ENCODE assay signal across 8 cellular contexts in the genomic region with DNA sequence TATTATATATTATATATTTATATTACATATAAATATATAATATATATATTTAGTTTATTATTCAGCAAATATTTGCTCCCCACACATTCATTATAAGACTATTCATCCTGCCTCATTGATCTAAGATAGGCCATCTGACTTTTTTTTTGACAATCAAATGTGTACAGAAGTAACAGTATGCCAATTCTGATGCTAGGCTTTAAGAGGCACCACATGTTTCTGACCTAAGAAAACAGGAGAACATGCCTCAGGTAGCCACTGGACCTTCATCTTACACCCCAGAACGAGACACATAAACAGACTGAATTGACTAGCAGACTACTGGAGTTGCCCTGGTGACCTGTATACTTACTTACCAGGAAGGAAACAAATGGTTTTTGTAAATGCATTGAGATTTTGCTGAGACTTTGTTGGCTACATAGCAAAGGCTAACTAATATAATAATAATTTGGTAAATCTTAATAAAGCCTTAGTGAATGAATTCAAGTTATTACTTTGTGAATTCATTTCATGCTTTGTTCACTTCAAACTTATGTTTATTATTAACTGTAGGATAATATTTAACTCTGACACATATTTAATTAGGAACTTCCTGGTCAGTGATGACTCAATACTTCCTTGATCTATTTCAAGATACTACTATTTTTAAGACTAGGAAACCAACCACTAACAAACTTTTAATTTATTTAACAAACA. TPM values are rescaled to one million over a fixed set of nuclear protein-coding genes. Genes with fewer than 3 reads are reported as not detected.
DNase-seq lines count a peak whose midpoint lies in the region; ATAC-seq and TF ChIP-seq lines count a peak whose summit lies in the region.

No MANE protein-coding gene starts in this region.

- no peak overlapping the region for H3K4me3 ChIP-seq in fibroblast of mammary gland (ENCODE audit: control insufficient read depth, low read depth, low read length)

- CTCF ChIA-PET in WTC11 (lab: Charles Lee): no interaction called here

- H3K27me3 Mint-ChIP-seq in WTC11 (ENCODE audit: low read depth): no peaks in the 10 kb centered on the region

- H3K27ac Mint-ChIP-seq in WTC11: no peak overlapping the region

- no peaks in the 10 kb centered on the region for H3K9me3 Mint-ChIP-seq in WTC11

- ATAC-seq in GM21447 (IDR thresholded peaks at IDR 0.05; ENCODE audit: unreplicated experiment) (peak; percentile 89), HG03565 (IDR thresholded peaks at IDR 0.05; ENCODE audit: unreplicated experiment) (peak; percentile 79), WTC11 (no peak)

- DNase-seq in COLO829 (ENCODE audit: low spot score) (peak; percentile 53), fibroblast of mammary gland (ENCODE audit: low read depth) (peak; percentile 52), activated gamma-delta T cell (lab: John Stamatoyannopoulos, UW) (no peak), WTC11 (ENCODE audit: low spot score) (no peak), NCI-H2171 (lab: John Stamatoyannopoulos, UW) (no peak)
- no peak for DNase-seq in stimulated activated CD4-positive, alpha-beta T cell treated with anti-CD3 and anti-CD28 coated beads, Interleukin-12 subunit alpha, Interleukin-12 subunit beta, amount 100 ng/mL, for 4 hours

- no peak for TF ChIP-seq CTCF in fibroblast of mammary gland (conservative IDR thresholded peaks at IDR 0.05; ENCODE audit: control insufficient read depth, insufficient read depth, low read depth, low read length)
- no peak for TF ChIP-seq CTCF in WTC11 (IDR thresholded peaks at IDR 0.05)

- no peak overlapping the region for H3K4me3 Mint-ChIP-seq in WTC11

- POLR2A ChIA-PET in WTC11 (lab: Charles Lee): no interaction called here

- no peaks in the 10 kb centered on the region for H3K4me1 Mint-ChIP-seq in WTC11

- no peaks in the 10 kb centered on the region for H3K36me3 Mint-ChIP-seq in WTC11

TF ChIP-seq in WTC11, 78 proteins besides CTCF, POLR2A, EP300 and RAD21 (continues in another document):
- TF ChIP-seq, protein P1, sequence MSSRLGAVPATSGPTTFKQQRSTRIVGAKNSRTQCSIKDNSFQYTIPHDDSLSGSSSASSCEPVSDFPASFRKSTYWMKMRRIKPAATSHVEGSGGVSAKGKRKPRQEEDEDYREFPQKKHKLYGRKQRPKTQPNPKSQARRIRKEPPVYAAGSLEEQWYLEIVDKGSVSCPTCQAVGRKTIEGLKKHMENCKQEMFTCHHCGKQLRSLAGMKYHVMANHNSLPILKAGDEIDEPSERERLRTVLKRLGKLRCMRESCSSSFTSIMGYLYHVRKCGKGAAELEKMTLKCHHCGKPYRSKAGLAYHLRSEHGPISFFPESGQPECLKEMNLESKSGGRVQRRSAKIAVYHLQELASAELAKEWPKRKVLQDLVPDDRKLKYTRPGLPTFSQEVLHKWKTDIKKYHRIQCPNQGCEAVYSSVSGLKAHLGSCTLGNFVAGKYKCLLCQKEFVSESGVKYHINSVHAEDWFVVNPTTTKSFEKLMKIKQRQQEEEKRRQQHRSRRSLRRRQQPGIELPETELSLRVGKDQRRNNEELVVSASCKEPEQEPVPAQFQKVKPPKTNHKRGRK (CRISPR knock-in tag; IDR thresholded peaks at IDR 0.05; ENCODE audit: borderline replicate concordance): no peak
- TF ChIP-seq CBFB (CRISPR knock-in tag; IDR thresholded peaks at IDR 0.05; ENCODE audit: low read depth): no peak
- TF ChIP-seq TP53 (CRISPR knock-in tag; IDR thresholded peaks at IDR 0.05): no peak
- TF ChIP-seq, protein P2, sequence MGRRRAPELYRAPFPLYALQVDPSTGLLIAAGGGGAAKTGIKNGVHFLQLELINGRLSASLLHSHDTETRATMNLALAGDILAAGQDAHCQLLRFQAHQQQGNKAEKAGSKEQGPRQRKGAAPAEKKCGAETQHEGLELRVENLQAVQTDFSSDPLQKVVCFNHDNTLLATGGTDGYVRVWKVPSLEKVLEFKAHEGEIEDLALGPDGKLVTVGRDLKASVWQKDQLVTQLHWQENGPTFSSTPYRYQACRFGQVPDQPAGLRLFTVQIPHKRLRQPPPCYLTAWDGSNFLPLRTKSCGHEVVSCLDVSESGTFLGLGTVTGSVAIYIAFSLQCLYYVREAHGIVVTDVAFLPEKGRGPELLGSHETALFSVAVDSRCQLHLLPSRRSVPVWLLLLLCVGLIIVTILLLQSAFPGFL (CRISPR knock-in tag; IDR thresholded peaks at IDR 0.05; ENCODE audit: borderline replicate concordance): no peak
- TF ChIP-seq, protein P3, sequence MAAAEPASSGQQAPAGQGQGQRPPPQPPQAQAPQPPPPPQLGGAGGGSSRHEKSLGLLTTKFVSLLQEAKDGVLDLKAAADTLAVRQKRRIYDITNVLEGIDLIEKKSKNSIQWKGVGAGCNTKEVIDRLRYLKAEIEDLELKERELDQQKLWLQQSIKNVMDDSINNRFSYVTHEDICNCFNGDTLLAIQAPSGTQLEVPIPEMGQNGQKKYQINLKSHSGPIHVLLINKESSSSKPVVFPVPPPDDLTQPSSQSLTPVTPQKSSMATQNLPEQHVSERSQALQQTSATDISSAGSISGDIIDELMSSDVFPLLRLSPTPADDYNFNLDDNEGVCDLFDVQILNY (CRISPR knock-in tag; IDR thresholded peaks at IDR 0.05): no peak
- no peak for TF ChIP-seq NFYB (CRISPR knock-in tag; conservative IDR thresholded peaks at IDR 0.05; ENCODE audit: low read depth)
- TF ChIP-seq TCF7 (CRISPR knock-in tag; IDR thresholded peaks at IDR 0.05; ENCODE audit: low read depth): no peak
- no peak for TF ChIP-seq GABPB1 (CRISPR knock-in tag; IDR thresholded peaks at IDR 0.05)
- no peak for TF ChIP-seq SP1 (CRISPR knock-in tag; conservative IDR thresholded peaks at IDR 0.05)
- no peak for TF ChIP-seq HMGXB4 (CRISPR knock-in tag; IDR thresholded peaks at IDR 0.05)
- no peak for TF ChIP-seq STAT6 (CRISPR knock-in tag; conservative IDR thresholded peaks at IDR 0.05; ENCODE audit: low read depth)
- no peak for TF ChIP-seq ATF1 (CRISPR knock-in tag; IDR thresholded peaks at IDR 0.05)
- TF ChIP-seq, protein P4, sequence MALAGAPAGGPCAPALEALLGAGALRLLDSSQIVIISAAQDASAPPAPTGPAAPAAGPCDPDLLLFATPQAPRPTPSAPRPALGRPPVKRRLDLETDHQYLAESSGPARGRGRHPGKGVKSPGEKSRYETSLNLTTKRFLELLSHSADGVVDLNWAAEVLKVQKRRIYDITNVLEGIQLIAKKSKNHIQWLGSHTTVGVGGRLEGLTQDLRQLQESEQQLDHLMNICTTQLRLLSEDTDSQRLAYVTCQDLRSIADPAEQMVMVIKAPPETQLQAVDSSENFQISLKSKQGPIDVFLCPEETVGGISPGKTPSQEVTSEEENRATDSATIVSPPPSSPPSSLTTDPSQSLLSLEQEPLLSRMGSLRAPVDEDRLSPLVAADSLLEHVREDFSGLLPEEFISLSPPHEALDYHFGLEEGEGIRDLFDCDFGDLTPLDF (CRISPR knock-in tag; IDR thresholded peaks at IDR 0.05): no peak
- TF ChIP-seq, protein P5, sequence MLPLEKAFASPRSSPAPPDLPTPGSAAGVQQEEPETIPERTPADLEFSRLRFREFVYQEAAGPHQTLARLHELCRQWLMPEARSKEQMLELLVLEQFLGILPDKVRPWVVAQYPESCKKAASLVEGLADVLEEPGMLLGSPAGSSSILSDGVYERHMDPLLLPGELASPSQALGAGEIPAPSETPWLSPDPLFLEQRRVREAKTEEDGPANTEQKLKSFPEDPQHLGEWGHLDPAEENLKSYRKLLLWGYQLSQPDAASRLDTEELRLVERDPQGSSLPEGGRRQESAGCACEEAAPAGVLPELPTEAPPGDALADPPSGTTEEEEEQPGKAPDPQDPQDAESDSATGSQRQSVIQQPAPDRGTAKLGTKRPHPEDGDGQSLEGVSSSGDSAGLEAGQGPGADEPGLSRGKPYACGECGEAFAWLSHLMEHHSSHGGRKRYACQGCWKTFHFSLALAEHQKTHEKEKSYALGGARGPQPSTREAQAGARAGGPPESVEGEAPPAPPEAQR (CRISPR knock-in tag; IDR thresholded peaks at IDR 0.05): no peak
- TF ChIP-seq ATF3 (CRISPR knock-in tag; conservative IDR thresholded peaks at IDR 0.05): no peak
- TF ChIP-seq ZNF232 (CRISPR knock-in tag; IDR thresholded peaks at IDR 0.05): no peak

RNA-seq across cellular contexts. Expression of gene MYO6, which starts 13.4 kb away (rescaled TPM):
- total RNA-seq in WTC11 (2021): 32.6 to 40.5 TPM (median 40.5 TPM) in 3 replicates

Comparison
In these comparisons a context has a peak if more than half of its experiments do, and no peak if none do; other contexts are left out.
1. DNase-seq: peak in COLO829 (single experiment) and fibroblast of mammary gland (single experiment); none in activated gamma-delta T cell (single experiment), WTC11 (single experiment), stimulated activated CD4-positive, alpha-beta T cell treated with anti-CD3 and anti-CD28 coated beads, Interleukin-12 subunit alpha, Interleukin-12 subunit beta, amount 100 ng/mL, for 4 hours (single experiment) and NCI-H2171 (single experiment).